16 cellular contexts compared by ENCODE assay signal in genomic region chr7:148500978-148501377, GRCh38.
DNase-seq lines count a peak whose midpoint lies in the region; ATAC-seq and TF ChIP-seq lines count a peak whose summit lies in the region.
"Had no signal": no experiment of that assay in that cellular context is flagged by ENCODE, and none has a peak within 500 bp of the region (broad histone marks: within the 10 kb centered on the region; RNA-seq: fewer than 3 reads in every experiment).

No MANE protein-coding gene starts in this region.

- CTCF ChIA-PET in mammary epithelial cell (lab: Charles Lee; ENCODE audit: low non-redundant PET), result interaction anchor here (0.5 kb wide), 1 partner anchor 462 kb away, joined by 3 read pairs; no protein-coding TSS in a partner anchor

- H2AFZ ChIP-seq in mammary epithelial cell (ENCODE audit: low read depth, low read length), result peak overlapping the region; percentile 71

- H3K79me2 ChIP-seq in mammary epithelial cell (ENCODE audit: insufficient read depth, low read length), result no peaks in the 10 kb centered on the region

- H3K9me3 ChIP-seq in HUES48 (ENCODE audit: control insufficient read depth, insufficient read depth, low read length) (no peaks in the 10 kb centered on the region), mammary epithelial cell (replicated peaks; ENCODE audit: insufficient read depth, low read length) (no peaks in the 10 kb centered on the region)

- no TSS peak for BruUV-seq in mammary epithelial cell (replicated peaks; lab: Mats Ljungman, UMichigan)

- intact Hi-C loops in mammary epithelial cell (cut with micrococcal nuclease), result loop anchor here (5.0 kb wide), 1 partner anchor 566 kb away; no protein-coding TSS in a partner anchor

- H3K4me3 ChIP-seq in GM06990 (replicated peaks; ENCODE audit: low read depth, low read length), result peak overlapping the region; percentile 38; the same call in 1 of the 2 replicates
- H3K4me3 ChIP-seq in HUES48 (ENCODE audit: low read depth, low read length), result no peak overlapping the region
- H3K4me3 ChIP-seq in mammary epithelial cell (replicated peaks in 1 of 3; ENCODE audit: insufficient read depth in 1 of 3, low read depth in 2 of 3, low read length in 3 of 3), result no peak overlapping the region

- no peak for ATAC-seq in HG02610 (IDR thresholded peaks at IDR 0.05; ENCODE audit: unreplicated experiment)
- ATAC-seq: sciatic nerve had no signal

- H3K4me1 ChIP-seq in HUES48 (ENCODE audit: control insufficient read depth, insufficient read depth, low read length) (peaks cover 25% of the 10 kb centered on the region), mammary epithelial cell (ENCODE audit: insufficient read depth, low read length) (no peaks in the 10 kb centered on the region)

- peak overlapping the region; percentile 10 for H3K27ac Mint-ChIP-seq in nephron progenitor cell
- H3K27ac Mint-ChIP-seq: activated CD4-positive, alpha-beta T cell treated with anti-CD3 and anti-CD28 coated beads, Interleukin-2, amount 10 ng/mL, durations not matched to agents 7 days and 5 days; CD4-positive, CD25-positive, alpha-beta regulatory T cell had no signal

- H3K27me3 Mint-ChIP-seq in nephron progenitor cell (ENCODE audit: low read depth, poor library complexity), result peaks cover 8% of the 10 kb centered on the region

- no peaks in the 10 kb centered on the region for H3K36me3 ChIP-seq in GM06990 (ENCODE audit: control insufficient read depth, insufficient read depth, low read length)
- H3K36me3 ChIP-seq in HUES48 (ENCODE audit: control insufficient read depth, insufficient read depth, low read length), result no peaks in the 10 kb centered on the region
- no peaks in the 10 kb centered on the region for H3K36me3 ChIP-seq in mammary epithelial cell (ENCODE audit: insufficient read depth, low read length)

- no peaks in the 10 kb centered on the region for H4K20me1 ChIP-seq in mammary epithelial cell (ENCODE audit: insufficient read depth, low read length)

- H3K4me3 Mint-ChIP-seq in nephron progenitor cell, result peak overlapping the region; percentile 62
- H3K4me3 Mint-ChIP-seq: activated CD4-positive, alpha-beta T cell treated with anti-CD3 and anti-CD28 coated beads, Interleukin-2, amount 10 ng/mL, durations not matched to agents 7 days and 5 days; CD4-positive, CD25-positive, alpha-beta regulatory T cell had no signal

- in situ Hi-C loops in mammary epithelial cell (cut with MboI; ENCODE audit: low sequenced_read_pairs in 2 of 2), result loop anchor here (10.0 kb wide), 1 partner anchor 464 kb away; no protein-coding TSS in a partner anchor

- dilution Hi-C loops in mammary epithelial cell (cut with HindIII; ENCODE audit: low sequenced_read_pairs), result no loop called here

- no peak overlapping the region for H3K9ac ChIP-seq in HUES48 (ENCODE audit: low read depth, low read length)
- no peak overlapping the region for H3K9ac ChIP-seq in mammary epithelial cell (ENCODE audit: insufficient read depth, low read length)

- H3K9me3 Mint-ChIP-seq in nephron progenitor cell, result no peaks in the 10 kb centered on the region
- H3K9me3 Mint-ChIP-seq: activated CD4-positive, alpha-beta T cell treated with anti-CD3 and anti-CD28 coated beads, Interleukin-2, amount 10 ng/mL, durations not matched to agents 7 days and 5 days; CD4-positive, CD25-positive, alpha-beta regulatory T cell had no signal

- TF ChIP-seq CTCF in GM06990 (IDR thresholded peaks at IDR 0.05; ENCODE audit: insufficient read depth, low read length, poor library complexity, severe bottlenecking) (no peak), mammary epithelial cell (conservative IDR thresholded peaks at IDR 0.05 in 1 of 2, IDR thresholded peaks at IDR 0.05 in 1 of 2; ENCODE audit: extremely low read depth in 1 of 2, insufficient read depth in 1 of 2, low read depth in 1 of 2, low read length in 2 of 2) (no peak), nephron progenitor cell (IDR thresholded peaks at IDR 0.05) (no peak)

- WGBS in mammary epithelial cell (ENCODE audit: low coverage, missing lambda C conversion rate), result 3% methylated on average over 9 of the region's 9 CpGs

- H3K27me3 ChIP-seq in GM06990 (replicated peaks; ENCODE audit: control insufficient read depth, insufficient read depth, low read length), result no peaks in the 10 kb centered on the region
- H3K27me3 ChIP-seq in HUES48 (ENCODE audit: control insufficient read depth, insufficient read depth, low read length), result 0 out of 2 replicates have a peak, but pooled peaks cover 3% of the 10 kb centered on the region
- H3K27me3 ChIP-seq in mammary epithelial cell (ENCODE audit: insufficient read depth, low read length), result peaks cover 3% of the 10 kb centered on the region
- H3K27me3 ChIP-seq: dorsolateral prefrontal cortex had no signal

- H3K27ac ChIP-seq in HUES48 (ENCODE audit: low read depth, low read length), result peak overlapping the region; percentile 49
- no peak overlapping the region for H3K27ac ChIP-seq in mammary epithelial cell (ENCODE audit: insufficient read depth, low read depth, low read length)
- H3K27ac ChIP-seq: dorsolateral prefrontal cortex had no signal

- H3K4me2 ChIP-seq in mammary epithelial cell (ENCODE audit: insufficient read depth, low read depth, low read length), result peak overlapping the region; percentile 46

- H3K36me3 Mint-ChIP-seq in nephron progenitor cell (ENCODE audit: low read depth), result no peaks in the 10 kb centered on the region
- H3K36me3 Mint-ChIP-seq: CD4-positive, CD25-positive, alpha-beta regulatory T cell had no signal

- peaks cover 36% of the 10 kb centered on the region for H3K4me1 Mint-ChIP-seq in nephron progenitor cell

- DNase-seq in GM06990 (ENCODE audit: extremely low read depth, insufficient read length) (no peak), mammary epithelial cell (no peak), nephron progenitor cell (no peak), SK-N-DZ (ENCODE audit: low spot score) (no peak), SKM-1 treated with dmso at 0.1 percent for 144 hours (lab: John Stamatoyannopoulos, UW; ENCODE audit: unreplicated experiment) (no peak)
- DNase-seq in activated CD4-positive, alpha-beta T cell treated with anti-CD3 and anti-CD28 coated beads for 48 hours, result no peak
- DNase-seq: activated CD4-positive, alpha-beta T cell treated with anti-CD3 and anti-CD28 coated beads, Interleukin-2, amount 10 ng/mL, durations not matched to agents 7 days and 5 days; activated effector memory CD4-positive, alpha-beta T cell treated with Interleukin-2 at 50 U/mL for 16 hours; CD4-positive, CD25-positive, alpha-beta regulatory T cell; left ventricle myocardium superior; NCI-H187 treated with DMSO at 0.1 percent for 48 hours; stimulated activated naive CD4-positive, alpha-beta T cell had no signal
